1 cellular context compared by ENCODE assay signal in the genomic region with DNA sequence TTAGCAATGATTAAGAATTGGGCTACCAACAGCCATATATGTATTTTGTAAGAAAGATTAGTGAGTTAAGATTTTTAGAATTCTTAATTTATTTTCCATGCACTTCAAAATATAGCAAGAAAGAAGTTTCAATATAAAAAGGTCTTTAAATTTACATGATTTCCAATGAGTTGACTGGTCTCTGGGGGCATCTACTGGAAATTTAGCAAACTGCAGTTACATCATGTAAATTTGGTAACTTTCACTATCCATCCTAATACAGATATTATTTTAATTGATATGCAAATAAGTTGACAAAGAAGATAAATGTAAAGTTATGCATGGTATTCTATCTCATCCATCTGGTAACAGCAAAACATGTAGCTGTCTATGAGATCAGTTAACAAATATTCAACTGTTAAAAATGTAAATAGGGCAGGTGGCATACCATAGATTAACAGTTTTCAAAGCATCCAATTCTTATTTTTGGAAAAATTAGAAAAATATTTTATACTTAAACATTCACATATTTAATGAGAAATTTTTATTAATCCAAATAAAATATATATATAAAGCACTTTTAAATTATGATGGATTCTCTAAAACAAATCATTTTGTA.
TF ChIP-seq lines count a peak whose summit lies in the region.

No MANE protein-coding gene starts in this region.

TF ChIP-seq in H1, 55 proteins besides CTCF, POLR2A, EP300 and RAD21 (continued from another document):
- no peak for TF ChIP-seq SAP30 (IDR thresholded peaks at IDR 0.05; ENCODE audit: insufficient read depth, insufficient replicate concordance, low read length)
- TF ChIP-seq SUZ12 (IDR thresholded peaks at IDR 0.05; ENCODE audit: low read length) = no peak
- TF ChIP-seq PHF8 (conservative IDR thresholded peaks at IDR 0.05; ENCODE audit: low read depth, low read length) = no peak
- no peak for TF ChIP-seq BCL11A (IDR thresholded peaks at IDR 0.05; ENCODE audit: low read depth in 2 of 2, low read length in 2 of 2)
- no peak for TF ChIP-seq SP4 (IDR thresholded peaks at IDR 0.05; ENCODE audit: low read length)
- TF ChIP-seq TBP (IDR thresholded peaks at IDR 0.05; ENCODE audit: low read depth, low read length) = no peak
- no peak for TF ChIP-seq CEBPB (IDR thresholded peaks at IDR 0.05; ENCODE audit: low read depth, low read length)
- no peak for TF ChIP-seq SIX5 (IDR thresholded peaks at IDR 0.05; ENCODE audit: low read depth, low read length)
